In genomic region chr10:121975295-121976086, GRCh38 we compare ENCODE assay signal across 1 cellular context.
A peak's percentile ranks its signal among the peaks of the same experiment; 100 is the strongest.
TF ChIP-seq lines count a peak whose summit lies in the region.

No MANE protein-coding gene starts in this region.

TF ChIP-seq in HEK293, 187 proteins besides CTCF, POLR2A, EP300 and RAD21 (continued from another document):
- no peak for TF ChIP-seq ZNF449 (tag by site-specific recombination; IDR thresholded peaks at IDR 0.05)
- TF ChIP-seq ZNF792 (tag by site-specific recombination; IDR thresholded peaks at IDR 0.05): no peak
- peak; percentile 70 for TF ChIP-seq ZIC2 (tag by site-specific recombination; IDR thresholded peaks at IDR 0.05)
- TF ChIP-seq KLF8 (tag by site-specific recombination; IDR thresholded peaks at IDR 0.05): 0 out of 2 replicates have a peak, but pooled peaks have one; percentile 5
- TF ChIP-seq ZNF785 (tag by site-specific recombination; IDR thresholded peaks at IDR 0.05): no peak
- no peak for TF ChIP-seq KLF7 (tag by site-specific recombination; IDR thresholded peaks at IDR 0.05; ENCODE audit: borderline replicate concordance)
- no peak for TF ChIP-seq ZNF513 (tag by site-specific recombination; IDR thresholded peaks at IDR 0.05)
- no peak for TF ChIP-seq ZNF280D (tag by site-specific recombination; IDR thresholded peaks at IDR 0.05)
